2 cellular contexts compared by ENCODE assay signal in the genomic region with DNA sequence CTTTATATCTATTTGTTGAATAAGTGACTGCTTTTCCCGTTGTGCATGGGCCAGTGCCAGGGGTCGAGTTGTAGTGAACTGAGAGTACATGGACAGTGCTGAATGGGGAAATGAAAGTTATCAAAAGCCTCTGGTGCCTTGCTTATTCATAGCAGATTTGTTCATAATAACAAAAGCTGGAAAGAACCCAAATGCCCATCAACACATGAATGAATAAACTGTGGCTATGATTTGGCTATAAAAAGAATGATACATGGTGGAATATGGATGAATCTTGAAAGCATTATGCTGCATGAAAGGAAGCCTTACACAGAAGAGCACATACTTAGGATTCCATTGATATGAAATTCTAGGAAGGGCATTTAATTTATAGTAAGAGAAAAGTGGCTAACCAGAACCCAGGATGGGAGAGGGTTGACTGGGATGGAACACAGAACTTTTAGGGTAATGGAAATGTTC.
TF ChIP-seq lines count a peak whose summit lies in the region.

No MANE protein-coding gene starts in this region.

TF ChIP-seq in A549, 52 proteins besides CTCF, POLR2A, EP300 and RAD21 (continued from another document):
- TF ChIP-seq, protein P1, sequence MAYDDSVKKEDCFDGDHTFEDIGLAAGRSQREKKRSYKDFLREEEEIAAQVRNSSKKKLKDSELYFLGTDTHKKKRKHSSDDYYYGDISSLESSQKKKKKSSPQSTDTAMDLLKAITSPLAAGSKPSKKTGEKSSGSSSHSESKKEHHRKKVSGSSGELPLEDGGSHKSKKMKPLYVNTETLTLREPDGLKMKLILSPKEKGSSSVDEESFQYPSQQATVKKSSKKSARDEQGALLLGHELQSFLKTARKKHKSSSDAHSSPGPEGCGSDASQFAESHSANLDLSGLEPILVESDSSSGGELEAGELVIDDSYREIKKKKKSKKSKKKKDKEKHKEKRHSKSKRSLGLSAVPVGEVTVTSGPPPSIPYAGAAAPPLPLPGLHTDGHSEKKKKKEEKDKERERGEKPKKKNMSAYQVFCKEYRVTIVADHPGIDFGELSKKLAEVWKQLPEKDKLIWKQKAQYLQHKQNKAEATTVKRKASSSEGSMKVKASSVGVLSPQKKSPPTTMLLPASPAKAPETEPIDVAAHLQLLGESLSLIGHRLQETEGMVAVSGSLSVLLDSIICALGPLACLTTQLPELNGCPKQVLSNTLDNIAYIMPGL (CRISPR knock-in tag; IDR thresholded peaks at IDR 0.05; ENCODE audit: borderline replicate concordance), result no peak
- TF ChIP-seq JUN (IDR thresholded peaks at IDR 0.05) (0 out of 5 replicates have a peak, but pooled peaks of 1 of the 2 experiments have one; percentile 35), EHF (CRISPR knock-in tag; IDR thresholded peaks at IDR 0.05) (no peak), CBX2 (IDR thresholded peaks at IDR 0.05; ENCODE audit: borderline replicate concordance, low read depth) (no peak), MYC (IDR thresholded peaks at IDR 0.05; ENCODE audit: borderline replicate concordance, low read length) (0 out of 2 replicates have a peak, but pooled peaks have one; percentile 39), JUNB (IDR thresholded peaks at IDR 0.05) (peak; percentile 63), NR3C1 (IDR thresholded peaks at IDR 0.05) (no peak), KDM5A (IDR thresholded peaks at IDR 0.05) (no peak), CHD2 (IDR thresholded peaks at IDR 0.05; ENCODE audit: low read length, partially characterized antibody) (no peak)
- TF ChIP-seq, protein P2, sequence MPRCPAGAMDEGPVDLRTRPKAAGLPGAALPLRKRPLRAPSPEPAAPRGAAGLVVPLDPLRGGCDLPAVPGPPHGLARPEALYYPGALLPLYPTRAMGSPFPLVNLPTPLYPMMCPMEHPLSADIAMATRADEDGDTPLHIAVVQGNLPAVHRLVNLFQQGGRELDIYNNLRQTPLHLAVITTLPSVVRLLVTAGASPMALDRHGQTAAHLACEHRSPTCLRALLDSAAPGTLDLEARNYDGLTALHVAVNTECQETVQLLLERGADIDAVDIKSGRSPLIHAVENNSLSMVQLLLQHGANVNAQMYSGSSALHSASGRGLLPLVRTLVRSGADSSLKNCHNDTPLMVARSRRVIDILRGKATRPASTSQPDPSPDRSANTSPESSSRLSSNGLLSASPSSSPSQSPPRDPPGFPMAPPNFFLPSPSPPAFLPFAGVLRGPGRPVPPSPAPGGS (IDR thresholded peaks at IDR 0.05), result 0 out of 3 replicates have a peak, but pooled peaks have one; percentile 42

TF ChIP-seq in GM23338, 12 proteins besides CTCF, POLR2A, EP300 and RAD21 (continued from another document):
- TF ChIP-seq, protein P3, sequence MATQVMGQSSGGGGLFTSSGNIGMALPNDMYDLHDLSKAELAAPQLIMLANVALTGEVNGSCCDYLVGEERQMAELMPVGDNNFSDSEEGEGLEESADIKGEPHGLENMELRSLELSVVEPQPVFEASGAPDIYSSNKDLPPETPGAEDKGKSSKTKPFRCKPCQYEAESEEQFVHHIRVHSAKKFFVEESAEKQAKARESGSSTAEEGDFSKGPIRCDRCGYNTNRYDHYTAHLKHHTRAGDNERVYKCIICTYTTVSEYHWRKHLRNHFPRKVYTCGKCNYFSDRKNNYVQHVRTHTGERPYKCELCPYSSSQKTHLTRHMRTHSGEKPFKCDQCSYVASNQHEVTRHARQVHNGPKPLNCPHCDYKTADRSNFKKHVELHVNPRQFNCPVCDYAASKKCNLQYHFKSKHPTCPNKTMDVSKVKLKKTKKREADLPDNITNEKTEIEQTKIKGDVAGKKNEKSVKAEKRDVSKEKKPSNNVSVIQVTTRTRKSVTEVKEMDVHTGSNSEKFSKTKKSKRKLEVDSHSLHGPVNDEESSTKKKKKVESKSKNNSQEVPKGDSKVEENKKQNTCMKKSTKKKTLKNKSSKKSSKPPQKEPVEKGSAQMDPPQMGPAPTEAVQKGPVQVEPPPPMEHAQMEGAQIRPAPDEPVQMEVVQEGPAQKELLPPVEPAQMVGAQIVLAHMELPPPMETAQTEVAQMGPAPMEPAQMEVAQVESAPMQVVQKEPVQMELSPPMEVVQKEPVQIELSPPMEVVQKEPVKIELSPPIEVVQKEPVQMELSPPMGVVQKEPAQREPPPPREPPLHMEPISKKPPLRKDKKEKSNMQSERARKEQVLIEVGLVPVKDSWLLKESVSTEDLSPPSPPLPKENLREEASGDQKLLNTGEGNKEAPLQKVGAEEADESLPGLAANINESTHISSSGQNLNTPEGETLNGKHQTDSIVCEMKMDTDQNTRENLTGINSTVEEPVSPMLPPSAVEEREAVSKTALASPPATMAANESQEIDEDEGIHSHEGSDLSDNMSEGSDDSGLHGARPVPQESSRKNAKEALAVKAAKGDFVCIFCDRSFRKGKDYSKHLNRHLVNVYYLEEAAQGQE (IDR thresholded peaks at IDR 0.05; ENCODE audit: unreplicated experiment), result no peak
- TF ChIP-seq NANOG (IDR thresholded peaks at IDR 0.05; ENCODE audit: borderline replicate concordance) (no peak), CREB1 (CRISPR knock-in tag; IDR thresholded peaks at IDR 0.05; ENCODE audit: low read depth) (no peak), ZNF331 (CRISPR knock-in tag; IDR thresholded peaks at IDR 0.05; ENCODE audit: low read depth) (no peak), ZNF462 (CRISPR knock-in tag; IDR thresholded peaks at IDR 0.05) (no peak), EZH2phosphoT487 (IDR thresholded peaks at IDR 0.05; ENCODE audit: unreplicated experiment) (no peak), EZH2 (IDR thresholded peaks at IDR 0.05; ENCODE audit: low read depth, unreplicated experiment) (no peak), JUNB (IDR thresholded peaks at IDR 0.05; ENCODE audit: unreplicated experiment) (no peak)
- TF ChIP-seq, protein P4, sequence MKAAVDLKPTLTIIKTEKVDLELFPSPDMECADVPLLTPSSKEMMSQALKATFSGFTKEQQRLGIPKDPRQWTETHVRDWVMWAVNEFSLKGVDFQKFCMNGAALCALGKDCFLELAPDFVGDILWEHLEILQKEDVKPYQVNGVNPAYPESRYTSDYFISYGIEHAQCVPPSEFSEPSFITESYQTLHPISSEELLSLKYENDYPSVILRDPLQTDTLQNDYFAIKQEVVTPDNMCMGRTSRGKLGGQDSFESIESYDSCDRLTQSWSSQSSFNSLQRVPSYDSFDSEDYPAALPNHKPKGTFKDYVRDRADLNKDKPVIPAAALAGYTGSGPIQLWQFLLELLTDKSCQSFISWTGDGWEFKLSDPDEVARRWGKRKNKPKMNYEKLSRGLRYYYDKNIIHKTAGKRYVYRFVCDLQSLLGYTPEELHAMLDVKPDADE (IDR thresholded peaks at IDR 0.05), result no peak
TF ChIP-seq in GM23338: peak in this region for 0.
